ENCODE assay signal across 30 cellular contexts in genomic region chr11:70711911-70712185, GRCh38.
"Had no signal": no experiment of that assay in that cellular context is flagged by ENCODE, and none has a peak within 500 bp of the region (broad histone marks: within the 10 kb centered on the region; RNA-seq: fewer than 3 reads in every experiment).

No MANE protein-coding gene starts in this region.

- H3K9me3 ChIP-seq: esophagus squamous epithelium, heart right ventricle, left ventricle myocardium inferior, mucosa of descending colon, neutrophil, pancreas, right lobe of liver, stomach, thyroid gland had no signal

- H3K27ac ChIP-seq: esophagus squamous epithelium, heart right ventricle, left ventricle myocardium inferior, neutrophil, pancreas, right lobe of liver, stomach, thyroid gland had no signal

- FAIRE-seq: endometrium, islet of Langerhans, pancreas, small intestine had no signal

- H3K4me1 ChIP-seq: left ventricle myocardium inferior, pancreas, right lobe of liver had no signal

- H3K27me3 Mint-ChIP-seq: progenitor cell of endocrine pancreas had no signal

- H3K4me3 Mint-ChIP-seq: effector memory CD8-positive, alpha-beta T cell; memory B cell; mesothelial cell of epicardium; naive B cell; nephron; stimulated activated effector memory CD8-positive, alpha-beta T cell treated with anti-CD3 and anti-CD28 coated beads, Interleukin-12 subunit alpha, Interleukin-12 subunit beta, amount 100 ng/mL, for 72 hours had no signal

- H3K36me3 ChIP-seq: esophagus squamous epithelium, heart right ventricle, left ventricle myocardium inferior, neutrophil, pancreas, right lobe of liver, stomach, thyroid gland had no signal

- H3K4me1 Mint-ChIP-seq: memory B cell; naive B cell; stimulated activated effector memory CD8-positive, alpha-beta T cell treated with anti-CD3 and anti-CD28 coated beads, Interleukin-12 subunit alpha, Interleukin-12 subunit beta, amount 100 ng/mL, for 72 hours had no signal

- H3K4me3 ChIP-seq: esophagus squamous epithelium, lung, mucosa of descending colon, pancreas, right lobe of liver, thyroid gland had no signal

- H3K9me3 Mint-ChIP-seq: effector memory CD8-positive, alpha-beta T cell; memory B cell; mesothelial cell of epicardium; naive B cell; nephron; stimulated activated effector memory CD8-positive, alpha-beta T cell treated with anti-CD3 and anti-CD28 coated beads, Interleukin-12 subunit alpha, Interleukin-12 subunit beta, amount 100 ng/mL, for 72 hours had no signal

- DNase-seq: cortex of kidney; effector memory CD8-positive, alpha-beta T cell; erythroblast; esophagus squamous epithelium; glutamatergic neuron; hippocampal formation; kidney glomerular epithelial cell; left ventricle myocardium inferior; naive B cell; pancreas; right lobe of liver; stimulated activated CD4-positive, alpha-beta T cell treated with anti-CD3 and anti-CD28 coated beads, Interleukin-12 subunit alpha, Interleukin-12 subunit beta, amount 100 ng/mL, for 4 hours; stimulated activated CD4-positive, alpha-beta T cell treated with anti-CD3 and anti-CD28 coated beads, Interleukin-1b, Interleukin-23, amount 100 ng/mL, for 48 hours; stimulated activated CD4-positive, alpha-beta T cell treated with anti-CD3 and anti-CD28 coated beads, Interleukin-4, amount 100 ng/mL, for 1 hour; stimulated activated naive CD4-positive, alpha-beta T cell treated with Interleukin-2 at 50 U/mL for 16 hours; stomach; thyroid gland; trophoblast cell had no signal

- H3K27ac Mint-ChIP-seq: effector memory CD8-positive, alpha-beta T cell; memory B cell; mesothelial cell of epicardium; naive B cell; nephron; stimulated activated effector memory CD8-positive, alpha-beta T cell treated with anti-CD3 and anti-CD28 coated beads, Interleukin-12 subunit alpha, Interleukin-12 subunit beta, amount 100 ng/mL, for 72 hours had no signal

- H3K27me3 ChIP-seq: pancreas, right lobe of liver, thyroid gland had no signal

- ATAC-seq: effector memory CD8-positive, alpha-beta T cell; pancreas; stimulated activated effector memory CD8-positive, alpha-beta T cell treated with anti-CD3 and anti-CD28 coated beads, Interleukin-12 subunit alpha, Interleukin-12 subunit beta, amount 100 ng/mL, for 72 hours had no signal

- H3K36me3 Mint-ChIP-seq: memory B cell; mesothelial cell of epicardium; naive B cell; stimulated activated effector memory CD8-positive, alpha-beta T cell treated with anti-CD3 and anti-CD28 coated beads, Interleukin-12 subunit alpha, Interleukin-12 subunit beta, amount 100 ng/mL, for 72 hours had no signal
